ENCODE assay signal across 22 cellular contexts in genomic region chr22:22424956-22425355, GRCh38.
"Had no signal": no experiment of that assay in that cellular context is flagged by ENCODE, and none has a peak within 500 bp of the region (broad histone marks: within the 10 kb centered on the region; RNA-seq: fewer than 3 reads in every experiment).

No MANE protein-coding gene starts in this region.

- H3K36me3 Mint-ChIP-seq: activated naive CD8-positive, alpha-beta T cell treated with anti-CD3 and anti-CD28 coated beads, Interleukin-2, amount 10 ng/mL, durations not matched to agents 7 days and 5 days; naive thymus-derived CD4-positive, alpha-beta T cell had no signal

- H3K9me3 Mint-ChIP-seq: activated naive CD4-positive, alpha-beta T cell treated with anti-CD3 and anti-CD28 coated beads for 36 hours; activated naive CD8-positive, alpha-beta T cell treated with anti-CD3 and anti-CD28 coated beads, Interleukin-2, amount 10 ng/mL, durations not matched to agents 7 days and 5 days; activated T-cell treated with anti-CD3 and anti-CD28 coated beads, Interleukin-2, amount 50 U/mL, for 72 hours; naive thymus-derived CD4-positive, alpha-beta T cell; stimulated activated naive CD8-positive, alpha-beta T cell treated with anti-CD3 and anti-CD28 coated beads, Interleukin-15, amount 100 ng/mL, for 72 hours; T-helper 1 cell treated with Interleukin-12 subunit alpha and Interleukin-12 subunit beta and Interleukin-4 antibody, amounts not matched to agents 30 μg/mL and 1 μg/mL, for 36 hours had no signal

- H3K4me1 Mint-ChIP-seq: activated naive CD8-positive, alpha-beta T cell treated with anti-CD3 and anti-CD28 coated beads, Interleukin-2, amount 10 ng/mL, durations not matched to agents 7 days and 5 days had no signal

- H3K4me3 ChIP-seq: coronary artery, esophagus muscularis mucosa, prostate gland, tibial nerve had no signal

- H3K36me3 ChIP-seq: esophagus muscularis mucosa, prostate gland, tibial nerve had no signal

- H3K27ac Mint-ChIP-seq: activated naive CD4-positive, alpha-beta T cell treated with anti-CD3 and anti-CD28 coated beads for 36 hours; activated naive CD8-positive, alpha-beta T cell treated with anti-CD3 and anti-CD28 coated beads, Interleukin-2, amount 10 ng/mL, durations not matched to agents 7 days and 5 days; activated T-cell treated with anti-CD3 and anti-CD28 coated beads, Interleukin-2, amount 50 U/mL, for 72 hours; naive thymus-derived CD4-positive, alpha-beta T cell; stimulated activated naive CD8-positive, alpha-beta T cell treated with anti-CD3 and anti-CD28 coated beads, Interleukin-15, amount 100 ng/mL, for 72 hours; T-helper 1 cell treated with Interleukin-12 subunit alpha and Interleukin-12 subunit beta and Interleukin-4 antibody, amounts not matched to agents 30 μg/mL and 1 μg/mL, for 36 hours had no signal

- H3K27ac ChIP-seq: coronary artery, esophagus muscularis mucosa, prostate gland, tibial nerve had no signal

- DNase-seq: activated CD4-positive, alpha-beta T cell treated with anti-CD3 and anti-CD28 coated beads for 4 hours; activated CD4-positive, alpha-beta T cell treated with anti-CD3 and anti-CD28 coated beads, Interleukin-2, amount 50 U/mL, for 48 hours; activated CD4-positive, CD25-positive, alpha-beta regulatory T cell; activated effector memory CD4-positive, alpha-beta T cell treated with Interleukin-2 at 50 U/mL for 16 hours; activated naive CD4-positive, alpha-beta T cell treated with anti-CD3 and anti-CD28 coated beads for 36 hours; activated naive CD8-positive, alpha-beta T cell treated with anti-CD3 and anti-CD28 coated beads, Interleukin-2, amount 10 ng/mL, durations not matched to agents 7 days and 5 days; activated T-cell treated with anti-CD3 and anti-CD28 coated beads, Interleukin-2, amount 50 U/mL, for 72 hours; amygdala; cerebellar nuclear complex; hippocampal formation; islet precursor cell; left cardiac atrium; naive thymus-derived CD4-positive, alpha-beta T cell; stimulated activated CD4-positive, alpha-beta T cell treated with anti-CD3 and anti-CD28 coated beads, Interleukin-12 subunit alpha, Interleukin-12 subunit beta, amount 100 ng/mL, for 4 hours; stimulated activated naive CD8-positive, alpha-beta T cell treated with anti-CD3 and anti-CD28 coated beads, Interleukin-15, amount 100 ng/mL, for 72 hours; T1000 had no signal

- FAIRE-seq: frontal cortex had no signal

- H3K4me1 ChIP-seq: esophagus muscularis mucosa, prostate gland, tibial nerve had no signal

- H3K4me3 Mint-ChIP-seq: activated naive CD4-positive, alpha-beta T cell treated with anti-CD3 and anti-CD28 coated beads for 36 hours; activated naive CD8-positive, alpha-beta T cell treated with anti-CD3 and anti-CD28 coated beads, Interleukin-2, amount 10 ng/mL, durations not matched to agents 7 days and 5 days; activated T-cell treated with anti-CD3 and anti-CD28 coated beads, Interleukin-2, amount 50 U/mL, for 72 hours; naive thymus-derived CD4-positive, alpha-beta T cell; stimulated activated naive CD8-positive, alpha-beta T cell treated with anti-CD3 and anti-CD28 coated beads, Interleukin-15, amount 100 ng/mL, for 72 hours; T-helper 1 cell treated with Interleukin-12 subunit alpha and Interleukin-12 subunit beta and Interleukin-4 antibody, amounts not matched to agents 30 μg/mL and 1 μg/mL, for 36 hours had no signal

- ATAC-seq: activated T-cell treated with anti-CD3 and anti-CD28 coated beads, Interleukin-2, amount 50 U/mL, for 72 hours; left cardiac atrium; naive thymus-derived CD4-positive, alpha-beta T cell; stimulated activated naive CD8-positive, alpha-beta T cell treated with anti-CD3 and anti-CD28 coated beads, Interleukin-15, amount 100 ng/mL, for 72 hours had no signal

- H3K9me3 ChIP-seq: esophagus muscularis mucosa, prostate gland, tibial nerve had no signal
